In the genomic region with DNA sequence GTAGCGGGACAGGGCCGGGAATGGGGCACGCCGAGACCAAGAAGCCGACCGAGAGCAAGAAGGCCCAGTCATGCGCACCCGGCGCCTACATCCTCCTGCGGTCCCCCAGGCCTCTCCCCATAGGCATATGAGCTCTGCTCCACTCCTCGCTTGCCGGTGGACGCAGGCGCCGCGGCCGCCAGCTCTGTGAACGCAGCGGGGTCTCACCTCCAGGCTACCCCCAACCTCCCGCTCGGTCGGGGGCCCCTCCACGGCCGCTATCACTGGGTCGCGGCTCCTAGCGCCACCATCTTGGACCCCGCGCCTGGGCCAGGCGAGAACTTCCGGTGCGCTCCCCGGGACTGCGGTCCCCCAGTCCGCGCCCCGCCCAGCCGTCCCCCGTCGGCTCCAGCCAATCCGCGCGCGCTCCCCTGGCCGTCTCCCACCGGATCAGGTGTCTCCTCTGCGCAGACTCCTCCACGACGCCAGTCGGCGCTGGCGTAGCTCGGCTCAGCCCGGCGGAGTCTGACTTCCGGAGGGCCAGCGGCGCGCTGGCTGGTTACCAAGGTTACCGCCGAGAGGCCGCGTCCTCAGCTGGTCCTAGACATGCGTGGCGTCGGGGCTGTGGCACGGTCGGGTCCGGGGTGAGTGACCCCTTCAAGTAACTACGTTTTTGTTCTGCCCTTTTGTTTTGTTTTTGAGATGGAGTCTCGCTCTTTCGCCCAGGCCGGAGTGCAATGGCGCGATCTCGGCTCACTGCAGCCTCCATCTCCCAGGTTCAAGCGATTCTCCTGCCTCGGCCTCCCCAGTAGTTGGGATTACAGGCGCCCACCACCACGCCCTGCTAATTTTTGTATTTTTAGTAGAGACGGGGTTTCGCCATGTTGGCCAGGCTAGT, we compare ENCODE assay signal across 8 cellular contexts. TPM values are rescaled to one million over a fixed set of nuclear protein-coding genes. Genes with fewer than 3 reads are reported as not detected.
A peak's percentile ranks its signal among the peaks of the same experiment; 100 is the strongest.
DNase-seq lines count a peak whose midpoint lies in the region; ATAC-seq, FAIRE-seq and TF ChIP-seq lines count a peak whose summit lies in the region.

A gene (minus strand): TSS at position 328 of the 877 bp plus-strand sequence. CDS start 7,612 bp downstream, outside the sequence.

- peaks cover 21% of the 10 kb centered on the region for H3K4me1 Mint-ChIP-seq in activated CD4-positive, alpha-beta T cell treated with anti-CD3 and anti-CD28 coated beads, Interleukin-2, amount 10 ng/mL, durations not matched to agents 24 days and 14 days

- no peaks in the 10 kb centered on the region for H3K27me3 ChIP-seq in BJ (ENCODE audit: control insufficient read depth, insufficient read depth, low read length)

- H3K27ac Mint-ChIP-seq in activated CD4-positive, alpha-beta T cell treated with anti-CD3 and anti-CD28 coated beads, Interleukin-2, amount 10 ng/mL, durations not matched to agents 24 days and 14 days, result peak within 1 kb of the TSS; percentile 90

- peaks cover 40% of the 10 kb centered on the region for H3K36me3 Mint-ChIP-seq in activated CD4-positive, alpha-beta T cell treated with anti-CD3 and anti-CD28 coated beads, Interleukin-2, amount 10 ng/mL, durations not matched to agents 24 days and 14 days (ENCODE audit: low read depth)

- DNase-seq in BJ (ENCODE audit: low read depth), result peak; percentile 72
- peak; percentile 93 for DNase-seq in GM19239 (ENCODE audit: insufficient read length, low spot score)
- peak; percentile 79 to 93 for DNase-seq in NCI-H524 (lab: John Stamatoyannopoulos, UW)
- DNase-seq in activated CD4-positive, alpha-beta T cell treated with anti-CD3 and anti-CD28 coated beads, Interleukin-2, amount 10 ng/mL, durations not matched to agents 24 days and 14 days, result peak; percentile 99
- peak; percentile 97 for DNase-seq in coronary artery (ENCODE audit: low spot score)
- peak; percentile 99 for DNase-seq in left kidney (ENCODE audit: low read depth, low spot score)
- peak; percentile 98 for DNase-seq in stimulated activated CD4-positive, alpha-beta T cell treated with anti-CD3 and anti-CD28 coated beads, Interleukin-1b, Interleukin-23, amount 100 ng/mL, for 48 hours

- ATAC-seq in HG03442 (IDR thresholded peaks at IDR 0.05; ENCODE audit: unreplicated experiment), result peak; percentile 95

- intact Hi-C loops in activated CD4-positive, alpha-beta T cell treated with anti-CD3 and anti-CD28 coated beads, Interleukin-2, amount 10 ng/mL, durations not matched to agents 24 days and 14 days (cut with micrococcal nuclease), result loop anchor here (1.0 to 10.0 kb wide), 3 partner anchors 80 to 223 kb away; a partner anchor contains a TSS

- FAIRE-seq in GM19239 (lab: Jason Lieb, UNC), result peak; percentile 84

- H3K4me3 Mint-ChIP-seq in activated CD4-positive, alpha-beta T cell treated with anti-CD3 and anti-CD28 coated beads, Interleukin-2, amount 10 ng/mL, durations not matched to agents 24 days and 14 days, result peak within 1 kb of the TSS; percentile 94

- POLR2A ChIA-PET in BJ (lab: Charles Lee), result no interaction called here

- H3K4me3 ChIP-seq in BJ (ENCODE audit: low read depth, low read length) (peak within 1 kb of the TSS; percentile 90), coronary artery (peak within 1 kb of the TSS; percentile 86)

- peak within 1 kb of the TSS; percentile 49 to 83 for H3K27ac ChIP-seq in coronary artery

- TF ChIP-seq CTCF in BJ (IDR thresholded peaks at IDR 0.05; ENCODE audit: insufficient read depth, low read depth, low read length) (peak; percentile 79), coronary artery (IDR thresholded peaks at IDR 0.05) (peak; percentile 35)

- H3K9me3 Mint-ChIP-seq in activated CD4-positive, alpha-beta T cell treated with anti-CD3 and anti-CD28 coated beads, Interleukin-2, amount 10 ng/mL, durations not matched to agents 24 days and 14 days, result peaks cover 20% of the 10 kb centered on the region

- peaks cover 3% of the 10 kb centered on the region for H3K36me3 ChIP-seq in BJ (ENCODE audit: control insufficient read depth, insufficient read depth, low read length)

- CTCF ChIA-PET in BJ (lab: Yijun Ruan, JAX), result interaction anchor here (0.9 to 1.5 kb wide), 6 partner anchors 9 to 46 kb away, joined by 3 to 7 read pairs (median 4); no protein-coding TSS in a partner anchor

- H3K27me3 Mint-ChIP-seq in activated CD4-positive, alpha-beta T cell treated with anti-CD3 and anti-CD28 coated beads, Interleukin-2, amount 10 ng/mL, durations not matched to agents 24 days and 14 days, result no peaks in the 10 kb centered on the region

RNA-seq across cellular contexts. Expression of the gene that starts here (rescaled TPM):
- 3.1 and 4.1 TPM in 2 replicates for polyA plus RNA-seq in BJ (2011; rRNA removed)
- polyA minus RNA-seq in BJ (2011; rRNA and poly(A)+ RNA removed), result 2.4 and 2.6 TPM in 2 replicates
- 10.1 and 12.1 TPM in 2 replicates for total RNA-seq in activated CD4-positive, alpha-beta T cell treated with anti-CD3 and anti-CD28 coated beads, Interleukin-2, amount 10 ng/mL, durations not matched to agents 24 days and 14 days

Comparison
In these comparisons a context has a peak if more than half of its experiments do, and no peak if none do; other contexts are left out.
1. Peak in every context shown above with its lines: DNase-seq, ATAC-seq, H3K4me3 ChIP-seq and H3K27ac ChIP-seq.